Comparison of ENCODE assay signal across 9 cellular contexts in the genomic region with DNA sequence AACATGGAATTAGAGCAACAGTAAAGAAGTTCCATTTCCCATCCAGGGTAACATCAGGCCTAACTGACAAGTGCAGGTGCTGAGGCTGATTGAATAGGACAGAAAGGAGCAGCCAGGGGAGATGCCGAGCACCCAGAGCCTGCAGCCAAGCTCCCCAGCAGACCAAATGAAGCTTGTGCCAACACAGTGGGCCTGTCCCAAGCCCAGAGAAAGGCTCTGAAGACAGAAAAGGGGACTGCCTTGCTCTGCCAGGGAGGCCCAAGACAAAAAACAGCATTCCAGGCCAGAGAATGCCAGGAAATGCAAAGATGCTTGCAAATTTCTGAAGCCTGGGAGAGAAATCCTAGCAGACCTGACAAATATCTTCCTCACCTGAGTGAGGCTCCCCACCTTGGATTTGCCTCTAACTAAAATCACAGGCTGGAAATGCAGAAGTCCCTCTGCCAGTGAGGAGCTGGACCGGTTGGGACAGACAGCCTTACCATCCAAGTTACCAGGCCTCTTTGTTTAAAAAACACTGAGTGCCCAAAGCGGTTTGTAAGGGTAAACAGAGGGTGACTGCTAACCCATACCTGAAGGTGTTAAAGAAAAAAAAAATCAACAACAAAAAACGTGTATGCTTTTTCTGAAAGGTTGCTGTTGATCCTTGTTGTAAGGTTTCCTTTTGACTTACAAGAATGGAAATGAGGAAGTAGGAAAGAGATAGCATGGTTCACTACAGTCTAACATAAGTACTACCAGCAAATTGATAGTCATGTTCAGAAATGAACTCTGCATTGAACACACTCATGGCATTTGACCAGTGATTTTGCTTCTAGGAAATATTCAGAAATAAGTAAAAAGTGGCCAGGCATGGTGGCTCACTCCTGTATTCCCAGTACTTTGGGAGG. TPM values are rescaled to one million over a fixed set of nuclear protein-coding genes. Genes with fewer than 3 reads are reported as not detected.
DNase-seq lines count a peak whose midpoint lies in the region; ATAC-seq lines count a peak whose summit lies in the region.
"Had no signal": no experiment of that assay in that cellular context is flagged by ENCODE, and none has a peak within 500 bp of the region (broad histone marks: within the 10 kb centered on the region; RNA-seq: fewer than 3 reads in every experiment).

No MANE protein-coding gene starts in this region.

- DNase-seq in CD1c-positive myeloid dendritic cell (ENCODE audit: extremely low spot score) (peak; percentile 40), OCI-M1 (lab: John Stamatoyannopoulos, UW) (peak; percentile 53), H4 (ENCODE audit: low spot score) (no peak), NCI-H128 (lab: John Stamatoyannopoulos, UW; ENCODE audit: unreplicated experiment) (no peak), right cardiac atrium (no peak), DMS153 treated with DMSO at 0.1 percent for 48 hours (lab: John Stamatoyannopoulos, UW; ENCODE audit: unreplicated experiment) (no peak)

- no peak overlapping the region for H3K4me3 ChIP-seq in right cardiac atrium (ENCODE audit: low read length)

- intact Hi-C loops in right cardiac atrium (cut with DNase I), result no loop called here

- H3K27me3 ChIP-seq in right cardiac atrium (ENCODE audit: control insufficient read depth, insufficient read depth), result no peaks in the 10 kb centered on the region

- no peaks in the 10 kb centered on the region for H3K9me3 ChIP-seq in right cardiac atrium (ENCODE audit: control insufficient read depth, low read length)

- H3K27ac ChIP-seq in right cardiac atrium (ENCODE audit: low read length), result no peak overlapping the region

- WGBS in right cardiac atrium, result 72% methylated on average over 4 of the region's 4 CpGs

- ATAC-seq in GM19397 (IDR thresholded peaks at IDR 0.05; ENCODE audit: unreplicated experiment) (peak; percentile 83), HG03060 (IDR thresholded peaks at IDR 0.05; ENCODE audit: low read depth, unreplicated experiment) (peak; percentile 89), right cardiac atrium (no peak)
- ATAC-seq: Panc1 had no signal

- H3K4me1 ChIP-seq in right cardiac atrium (ENCODE audit: control insufficient read depth, insufficient read depth, low read length), result no peaks in the 10 kb centered on the region

RNA-seq across cellular contexts. Expression of gene HMGB1, which starts 11.9 kb away (rescaled TPM):
- total RNA-seq in H4 (2014; rRNA removed; shearing (Covaris generic)), result 764 and 846 TPM in 2 replicates
- total RNA-seq in right cardiac atrium, result 100 to 1,000 TPM; 185 to 198 (median 192) TPM
- polyA plus RNA-seq in right cardiac atrium, result 259 TPM

RNA-seq across cellular contexts. Expression of gene UBE2L5, which starts 55.3 kb away (rescaled TPM):
- total RNA-seq in H4 (2014; rRNA removed; shearing (Covaris generic)), result not detected in 2 replicates
- total RNA-seq in right cardiac atrium, result not detected
- polyA plus RNA-seq in right cardiac atrium, result not detected

Comparison
In these comparisons a context has a peak if more than half of its experiments do, and no peak if none do; other contexts are left out.
1. DNase-seq: peak in CD1c-positive myeloid dendritic cell (single experiment) and OCI-M1 (single experiment); none in H4 (single experiment), NCI-H128 (single experiment), right cardiac atrium (0 of 3) and DMS153 treated with DMSO at 0.1 percent for 48 hours (single experiment).
2. ATAC-seq: peak in GM19397 (single experiment) and HG03060 (single experiment); none in right cardiac atrium (0 of 2).